ENCODE assay signal across 30 cellular contexts in genomic region chr3:84980011-84980410, GRCh38. TPM values are rescaled to one million over a fixed set of nuclear protein-coding genes. Genes with fewer than 3 reads are reported as not detected.
DNase-seq lines count a peak whose midpoint lies in the region; ATAC-seq, FAIRE-seq and TF ChIP-seq lines count a peak whose summit lies in the region.
"Had no signal": no experiment of that assay in that cellular context is flagged by ENCODE, and none has a peak within 500 bp of the region (broad histone marks: within the 10 kb centered on the region; RNA-seq: fewer than 3 reads in every experiment).

No MANE protein-coding gene starts in this region.

- H3K4me1 Mint-ChIP-seq in neural progenitor cell = peaks cover 31% of the 10 kb centered on the region
- H3K4me1 Mint-ChIP-seq: T-helper 17 cell had no signal

- peak; percentile 86 for DNase-seq in Ammon's horn (ENCODE audit: low spot score)
- peak; percentile 51 for DNase-seq in NCI-H69 (lab: John Stamatoyannopoulos, UW)
- DNase-seq in choroid plexus epithelial cell (ENCODE audit: low read depth) = peak; percentile 44
- peak; percentile 28 for DNase-seq in neural progenitor cell (ENCODE audit: low spot score)
- no peak for DNase-seq in body of pancreas
- no peak for DNase-seq in SIG-M5 (lab: John Stamatoyannopoulos, UW)
- DNase-seq in upper lobe of left lung = no peak
- no peak for DNase-seq in HTR-8/SVneo (ENCODE audit: insufficient read length, low spot score)
- DNase-seq: activated CD4-positive, alpha-beta T cell treated with anti-CD3 and anti-CD28 coated beads for 48 hours; activated naive CD4-positive, alpha-beta T cell treated with anti-CD3 and anti-CD28 coated beads for 36 hours; activated T-cell treated with anti-CD3 and anti-CD28 coated beads, Interleukin-2, amount 50 U/mL, for 72 hours; amniotic stem cell; Calu3; central memory CD4-positive, alpha-beta T cell; lower lobe of right lung; NCI-H187; NCI-H226; NCI-H82; PC-9; stimulated activated CD4-positive, alpha-beta T cell treated with anti-CD3 and anti-CD28 coated beads, Interleukin-15, amount 100 ng/mL, for 24 hours; T-helper 17 cell; upper lobe of right lung had no signal

- H3K4me3 Mint-ChIP-seq in neural progenitor cell = no peak overlapping the region
- H3K4me3 Mint-ChIP-seq: activated naive CD4-positive, alpha-beta T cell treated with anti-CD3 and anti-CD28 coated beads for 36 hours; activated T-cell treated with anti-CD3 and anti-CD28 coated beads, Interleukin-2, amount 50 U/mL, for 72 hours; T-helper 17 cell had no signal

- no peak overlapping the region for H2AFZ ChIP-seq in neural progenitor cell (replicated peaks)
- H2AFZ ChIP-seq: PC-9 had no signal

- H4K20me1 ChIP-seq in neural progenitor cell (ENCODE audit: low read depth) = peaks cover 11% of the 10 kb centered on the region
- H4K20me1 ChIP-seq: BLaER1 had no signal

- peaks cover 31% of the 10 kb centered on the region for H3F3A ChIP-seq in neural progenitor cell (ENCODE audit: low read depth)

- no peak overlapping the region for H3K27ac ChIP-seq in neural progenitor cell
- H3K27ac ChIP-seq in body of pancreas = no peak overlapping the region
- no peak overlapping the region for H3K27ac ChIP-seq in upper lobe of left lung
- H3K27ac ChIP-seq: BLaER1, KMS-11, lower lobe of right lung, PC-9, SJSA1, upper lobe of right lung had no signal

- no peak overlapping the region for H3K9ac ChIP-seq in neural progenitor cell
- H3K9ac ChIP-seq: BLaER1, KMS-11 had no signal

- H3K36me3 ChIP-seq in neural progenitor cell (no peaks in the 10 kb centered on the region), body of pancreas (replicated peaks in 1 of 2; ENCODE audit: insufficient read depth in 1 of 2, low read depth in 2 of 2) (no peaks in the 10 kb centered on the region), upper lobe of left lung (no peaks in the 10 kb centered on the region)
- H3K36me3 ChIP-seq: BLaER1, lower lobe of right lung, SJSA1, upper lobe of right lung had no signal

- TF ChIP-seq CTCF in choroid plexus epithelial cell (conservative IDR thresholded peaks at IDR 0.05; ENCODE audit: low read depth, low read length) (no peak), neural progenitor cell (IDR thresholded peaks at IDR 0.05) (no peak), body of pancreas (IDR thresholded peaks at IDR 0.05) (no peak), upper lobe of left lung (IDR thresholded peaks at IDR 0.05) (no peak)

- WGBS in body of pancreas, 2 donors = 6 to 14% methylated on average over 3 of the region's 3 CpGs
- WGBS in upper lobe of left lung, 2 donors = 35 to 50% methylated on average over 3 of the region's 3 CpGs

- no peaks in the 10 kb centered on the region for H3K9me3 Mint-ChIP-seq in neural progenitor cell
- H3K9me3 Mint-ChIP-seq: activated naive CD4-positive, alpha-beta T cell treated with anti-CD3 and anti-CD28 coated beads for 36 hours; activated T-cell treated with anti-CD3 and anti-CD28 coated beads, Interleukin-2, amount 50 U/mL, for 72 hours had no signal

- H3K27me3 ChIP-seq in neural progenitor cell (no peaks in the 10 kb centered on the region), body of pancreas (no peaks in the 10 kb centered on the region), upper lobe of left lung (no peaks in the 10 kb centered on the region)
- H3K27me3 ChIP-seq: BLaER1, SJSA1, upper lobe of right lung had no signal

- H3K27ac Mint-ChIP-seq in neural progenitor cell = peak overlapping the region; percentile 44
- H3K27ac Mint-ChIP-seq: activated naive CD4-positive, alpha-beta T cell treated with anti-CD3 and anti-CD28 coated beads for 36 hours; activated T-cell treated with anti-CD3 and anti-CD28 coated beads, Interleukin-2, amount 50 U/mL, for 72 hours; T-helper 17 cell had no signal

- TF ChIP-seq POLR2A in body of pancreas (IDR thresholded peaks at IDR 0.05) (no peak), upper lobe of left lung (IDR thresholded peaks at IDR 0.05) (no peak)

- no peaks in the 10 kb centered on the region for H3K36me3 Mint-ChIP-seq in neural progenitor cell

- H3K4me1 ChIP-seq in neural progenitor cell (peaks cover 38% of the 10 kb centered on the region), body of pancreas (no peaks in the 10 kb centered on the region), upper lobe of left lung (no peaks in the 10 kb centered on the region)
- H3K4me1 ChIP-seq: BLaER1, lower lobe of right lung, SJSA1, upper lobe of right lung had no signal

- H3K4me3 ChIP-seq in choroid plexus epithelial cell (ENCODE audit: low read depth, low read length) (no peak overlapping the region), neural progenitor cell (no peak overlapping the region), body of pancreas (no peak overlapping the region), upper lobe of left lung (no peak overlapping the region)
- H3K4me3 ChIP-seq: BLaER1, lower lobe of right lung, PC-9, SJSA1, upper lobe of right lung had no signal

- H3K79me2 ChIP-seq in neural progenitor cell (ENCODE audit: low read depth) = peaks cover 6% of the 10 kb centered on the region

- H3K27me3 Mint-ChIP-seq in neural progenitor cell (ENCODE audit: insufficient read depth, low read depth) = no peaks in the 10 kb centered on the region
- H3K27me3 Mint-ChIP-seq: T-helper 17 cell had no signal

- H3K4me2 ChIP-seq in neural progenitor cell = no peak overlapping the region
- H3K4me2 ChIP-seq: BLaER1, KMS-11, PC-9 had no signal

- no peaks in the 10 kb centered on the region for H3K9me3 ChIP-seq in neural progenitor cell (ENCODE audit: low read depth)
- no peaks in the 10 kb centered on the region for H3K9me3 ChIP-seq in body of pancreas
- H3K9me3 ChIP-seq in upper lobe of left lung = no peaks in the 10 kb centered on the region
- H3K9me3 ChIP-seq: BLaER1, lower lobe of right lung, SJSA1, upper lobe of right lung had no signal

- TF ChIP-seq EP300 in upper lobe of left lung (IDR thresholded peaks at IDR 0.05) = no peak

- intact Hi-C loops in body of pancreas (cut with DNase I) = no loop called here

- ATAC-seq in body of pancreas = no peak
- ATAC-seq in upper lobe of left lung (ENCODE audit: low FRiP score in 2 of 2) = no peak
- ATAC-seq: activated T-cell treated with anti-CD3 and anti-CD28 coated beads, Interleukin-2, amount 50 U/mL, for 72 hours; HCT116; lower lobe of right lung; sciatic nerve; T-helper 17 cell; upper lobe of right lung had no signal

- no peak for FAIRE-seq in HTR-8/SVneo (lab: Jason Lieb, UNC)
- FAIRE-seq: GM18507, keratinocyte had no signal

RNA-seq across cellular contexts. Expression of gene CADM2, which starts 21.2 kb away (rescaled TPM):
- total RNA-seq in neural progenitor cell (ENCODE audit: low replicate concordance) (6.8 and 13.3 TPM in 2 replicates), body of pancreas (1 to 10 TPM in 1 of 2 donors, under 1 TPM in 1; 0.26 to 1.3 TPM), upper lobe of left lung (1 to 10 TPM in 4 of 6 donors, under 1 TPM in 2; under 0.01 to 4.6 (median 1.2) TPM)
- total RNA-seq: activated naive CD4-positive, alpha-beta T cell treated with anti-CD3 and anti-CD28 coated beads for 36 hours; activated T-cell treated with anti-CD3 and anti-CD28 coated beads, Interleukin-2, amount 50 U/mL, for 72 hours; HT1080; SJSA1 had no signal

Comparison
In these comparisons a context has a peak if more than half of its experiments do, and no peak if none do; other contexts are left out.
1. DNase-seq: peak in Ammon's horn (single experiment), NCI-H69 (single experiment), choroid plexus epithelial cell (single experiment) and neural progenitor cell (single experiment); none in body of pancreas (0 of 4), SIG-M5 (single experiment), upper lobe of left lung (0 of 2) and HTR-8/SVneo (single experiment).